ENCODE assay signal across 13 cellular contexts in the genomic region with DNA sequence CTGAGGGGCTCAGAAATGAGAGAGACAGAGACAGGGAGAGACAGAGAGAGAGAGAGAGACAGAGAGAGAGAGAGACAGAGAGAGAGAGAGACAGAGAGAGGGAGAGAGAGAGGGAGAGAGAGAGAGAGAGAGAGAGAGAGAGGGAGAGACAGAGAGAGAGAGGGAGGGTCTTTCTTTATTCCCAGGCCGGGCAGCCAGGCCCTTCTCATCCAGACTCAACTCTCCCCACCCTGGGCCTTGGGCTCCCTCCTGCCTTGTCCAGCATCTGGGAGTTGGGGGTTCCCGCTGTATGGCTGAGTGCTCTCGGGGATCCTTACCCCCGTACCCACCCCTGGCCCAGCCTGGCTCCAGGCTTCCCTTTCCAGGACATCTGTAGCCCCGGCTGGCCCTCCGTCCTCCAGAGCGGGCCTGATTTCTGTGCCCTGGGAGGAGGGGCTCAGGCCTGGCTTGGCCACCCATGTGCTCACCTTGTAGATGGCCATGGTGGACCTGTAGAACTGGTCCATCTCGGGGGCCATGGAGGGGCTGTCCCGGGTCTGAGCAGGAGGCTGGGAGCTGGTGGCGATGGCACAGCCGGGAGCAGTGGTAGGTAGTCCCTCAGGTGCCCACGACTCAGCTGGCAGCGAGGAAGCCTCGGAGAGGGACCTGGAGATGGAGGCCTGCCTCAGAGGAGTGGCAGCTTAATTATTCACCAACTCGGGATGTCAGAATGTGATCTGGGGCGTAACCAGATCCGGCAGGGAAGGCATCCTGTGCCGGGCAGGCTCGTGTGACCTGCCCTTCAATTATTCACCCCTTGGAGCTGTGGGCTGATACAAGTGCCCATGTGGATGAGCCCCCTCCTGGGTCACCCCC. TPM values are rescaled to one million over a fixed set of nuclear protein-coding genes. Genes with fewer than 3 reads are reported as not detected.
DNase-seq lines count a peak whose midpoint lies in the region; TF ChIP-seq lines count a peak whose summit lies in the region.
"Had no signal": no experiment of that assay in that cellular context is flagged by ENCODE, and none has a peak within 500 bp of the region (broad histone marks: within the 10 kb centered on the region; RNA-seq: fewer than 3 reads in every experiment).

A gene with protein sequence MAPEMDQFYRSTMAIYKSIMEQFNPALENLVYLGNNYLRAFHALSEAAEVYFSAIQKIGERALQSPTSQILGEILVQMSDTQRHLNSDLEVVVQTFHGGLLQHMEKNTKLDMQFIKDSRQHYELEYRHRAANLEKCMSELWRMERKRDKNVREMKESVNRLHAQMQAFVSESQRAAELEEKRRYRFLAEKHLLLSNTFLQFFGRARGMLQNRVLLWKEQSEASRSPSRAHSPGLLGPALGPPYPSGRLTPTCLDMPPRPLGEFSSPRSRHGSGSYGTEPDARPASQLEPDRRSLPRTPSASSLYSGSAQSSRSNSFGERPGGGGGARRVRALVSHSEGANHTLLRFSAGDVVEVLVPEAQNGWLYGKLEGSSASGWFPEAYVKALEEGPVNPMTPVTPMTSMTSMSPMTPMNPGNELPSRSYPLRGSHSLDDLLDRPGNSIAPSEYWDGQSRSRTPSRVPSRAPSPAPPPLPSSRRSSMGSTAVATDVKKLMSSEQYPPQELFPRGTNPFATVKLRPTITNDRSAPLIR (minus strand): TSS at position 677 of the 855 bp plus-strand sequence. CDS start 159 bp downstream, at position 518.

- H3K27ac ChIP-seq in VCaP (peak within 1 kb of the TSS; percentile 93), stomach (peak within 1 kb of the TSS; percentile 28 to 83 (median 37)), vagina (no peak within 1 kb of the TSS), A673 (ENCODE audit: low read depth, low read length, poor library complexity, severe bottlenecking) (no peak within 1 kb of the TSS)
- H3K27ac ChIP-seq: adrenal gland, HL-60, neutrophil had no signal

- H3K36me3 Mint-ChIP-seq in activated naive CD4-positive, alpha-beta T cell treated with anti-CD3 and anti-CD28 coated beads, Interleukin-2, amount 10 ng/mL, durations not matched to agents 7 days and 5 days = peaks cover 4% of the 10 kb centered on the region
- H3K36me3 Mint-ChIP-seq in activated naive CD4-positive, alpha-beta T cell treated with anti-CD3 and anti-CD28 coated beads for 36 hours (ENCODE audit: low read depth) = no peaks in the 10 kb centered on the region

- peak within 1 kb of the TSS in 3 of 4 donors; percentile 9 to 26 (median 19) for H3K4me3 ChIP-seq in stomach
- H3K4me3 ChIP-seq in vagina = no peak within 1 kb of the TSS
- H3K4me3 ChIP-seq in A673 (ENCODE audit: low read depth, low read length, poor library complexity, severe bottlenecking) = no peak within 1 kb of the TSS
- H3K4me3 ChIP-seq: adrenal gland had no signal

- intact Hi-C loops in activated naive CD4-positive, alpha-beta T cell treated with anti-CD3 and anti-CD28 coated beads for 36 hours (cut with micrococcal nuclease) = no loop called here
- intact Hi-C loops in stomach (cut with DNase I; ENCODE audit: low total_unique reads) (no loop called here), vagina (cut with DNase I) (loop anchor here (10.0 kb wide), 1 partner anchor 245 kb away; no protein-coding TSS in a partner anchor), A673 (cut with micrococcal nuclease; ENCODE audit: unreplicated experiment) (no loop called here)

- no peaks in the 10 kb centered on the region for H3K9me3 Mint-ChIP-seq in activated naive CD4-positive, alpha-beta T cell treated with anti-CD3 and anti-CD28 coated beads, Interleukin-2, amount 10 ng/mL, durations not matched to agents 7 days and 5 days
- no peaks in the 10 kb centered on the region for H3K9me3 Mint-ChIP-seq in activated naive CD4-positive, alpha-beta T cell treated with anti-CD3 and anti-CD28 coated beads for 36 hours

- POLR2A ChIA-PET in A673 (lab: Charles Lee; ENCODE audit: low non-redundant PET) = no interaction called here

- H3K36me3 ChIP-seq in stomach (peaks cover 0 to 34% (median 4%) of the 10 kb centered on the region in 4 donors), vagina (no peaks in the 10 kb centered on the region), A673 (ENCODE audit: insufficient read depth, low read length, poor library complexity, severe bottlenecking) (peaks cover 4% of the 10 kb centered on the region)
- H3K36me3 ChIP-seq: adrenal gland had no signal

- DNase-seq in activated naive CD4-positive, alpha-beta T cell treated with anti-CD3 and anti-CD28 coated beads, Interleukin-2, amount 10 ng/mL, durations not matched to agents 7 days and 5 days = no peak
- no peak for DNase-seq in activated naive CD4-positive, alpha-beta T cell treated with anti-CD3 and anti-CD28 coated beads for 36 hours
- DNase-seq in kidney glomerular epithelial cell (lab: John Stamatoyannopoulos, UW) = peak; percentile 71
- peak; percentile 60 for DNase-seq in stomach
- DNase-seq in vagina (ENCODE audit: extremely low spot score in 2 of 2) = no peak
- no peak for DNase-seq in A673 (ENCODE audit: low spot score)
- no peak for DNase-seq in dermis blood vessel endothelial cell
- DNase-seq: adrenal gland; effector CD4-positive, alpha-beta T cell; NCI-H1105 treated with DMSO at 0.1 percent for 48 hours had no signal

- CTCF ChIA-PET in activated naive CD4-positive, alpha-beta T cell treated with anti-CD3 and anti-CD28 coated beads, Interleukin-2, amount 10 ng/mL, durations not matched to agents 7 days and 5 days (lab: Charles Lee) = interaction anchor here (1.0 to 2.0 kb wide), 2 partner anchors 10 to 58 kb away, joined by 3 to 6 read pairs; no protein-coding TSS in a partner anchor
- CTCF ChIA-PET in activated naive CD4-positive, alpha-beta T cell treated with anti-CD3 and anti-CD28 coated beads for 36 hours (lab: Charles Lee) = no interaction called here
- CTCF ChIA-PET in A673 (lab: Charles Lee) = no interaction called here

- H3K9me3 ChIP-seq in stomach (no peaks in the 10 kb centered on the region), vagina (no peaks in the 10 kb centered on the region), A673 (ENCODE audit: low read depth, low read length, poor library complexity, severe bottlenecking) (no peaks in the 10 kb centered on the region)
- H3K9me3 ChIP-seq: adrenal gland, neutrophil had no signal

- H3K4me3 Mint-ChIP-seq in activated naive CD4-positive, alpha-beta T cell treated with anti-CD3 and anti-CD28 coated beads, Interleukin-2, amount 10 ng/mL, durations not matched to agents 7 days and 5 days = no peak within 1 kb of the TSS
- H3K4me3 Mint-ChIP-seq in activated naive CD4-positive, alpha-beta T cell treated with anti-CD3 and anti-CD28 coated beads for 36 hours = no peak within 1 kb of the TSS

- peaks cover 9 to 57% (median 37%) of the 10 kb centered on the region in 4 donors for H3K4me1 ChIP-seq in stomach
- H3K4me1 ChIP-seq in vagina = peaks cover 5% of the 10 kb centered on the region
- no peaks in the 10 kb centered on the region for H3K4me1 ChIP-seq in A673 (ENCODE audit: insufficient read depth, low read length, poor library complexity, severe bottlenecking)

- WGBS in stomach, 5 donors = 35 to 69% (median 55%) methylated on average over 14 to 19 of the region's 19 CpGs

- H3K27me3 ChIP-seq in stomach (no peaks in the 10 kb centered on the region), vagina (no peaks in the 10 kb centered on the region), A673 (replicated peaks; ENCODE audit: insufficient read depth, low read depth, low read length, poor library complexity) (no peaks in the 10 kb centered on the region)
- H3K27me3 ChIP-seq: adrenal gland, neutrophil had no signal

- H3K27ac Mint-ChIP-seq in activated naive CD4-positive, alpha-beta T cell treated with anti-CD3 and anti-CD28 coated beads, Interleukin-2, amount 10 ng/mL, durations not matched to agents 7 days and 5 days = peak within 1 kb of the TSS; percentile 64
- H3K27ac Mint-ChIP-seq in activated naive CD4-positive, alpha-beta T cell treated with anti-CD3 and anti-CD28 coated beads for 36 hours = no peak within 1 kb of the TSS

- no TSS peak for BruUV-seq in A673 (replicated peaks; lab: Mats Ljungman, UMichigan)

- H3K4me1 Mint-ChIP-seq in activated naive CD4-positive, alpha-beta T cell treated with anti-CD3 and anti-CD28 coated beads, Interleukin-2, amount 10 ng/mL, durations not matched to agents 7 days and 5 days = peaks cover 3% of the 10 kb centered on the region
- H3K4me1 Mint-ChIP-seq in activated naive CD4-positive, alpha-beta T cell treated with anti-CD3 and anti-CD28 coated beads for 36 hours (ENCODE audit: low read depth) = no peaks in the 10 kb centered on the region

- TF ChIP-seq POLR2A in stomach (IDR thresholded peaks at IDR 0.05) = no peak
- no peak for TF ChIP-seq POLR2A in vagina (IDR thresholded peaks at IDR 0.05)

- no peaks in the 10 kb centered on the region for H3K27me3 Mint-ChIP-seq in activated naive CD4-positive, alpha-beta T cell treated with anti-CD3 and anti-CD28 coated beads, Interleukin-2, amount 10 ng/mL, durations not matched to agents 7 days and 5 days
- H3K27me3 Mint-ChIP-seq in activated naive CD4-positive, alpha-beta T cell treated with anti-CD3 and anti-CD28 coated beads for 36 hours (ENCODE audit: low read depth) = no peaks in the 10 kb centered on the region

- no peak for TF ChIP-seq CTCF in VCaP (conservative IDR thresholded peaks at IDR 0.05)
- no peak for TF ChIP-seq CTCF in stomach (IDR thresholded peaks at IDR 0.05)
- TF ChIP-seq CTCF in vagina (IDR thresholded peaks at IDR 0.05) = no peak
- TF ChIP-seq CTCF in A673 (conservative IDR thresholded peaks at IDR 0.05; ENCODE audit: low read depth, low read length) = no peak

- no peak for TF ChIP-seq EP300 in stomach (IDR thresholded peaks at IDR 0.05)

RNA-seq across cellular contexts. Expression of the gene that starts here (rescaled TPM):
- 1 to 10 TPM; 1.2 to 1.6 TPM for total RNA-seq in activated naive CD4-positive, alpha-beta T cell treated with anti-CD3 and anti-CD28 coated beads for 36 hours
- total RNA-seq in stomach (100 to 1,000 TPM in 1 of 5 donors, 10 to 100 TPM in 2, 1 to 10 TPM in 2; 1.3 to 397 (median 12.2) TPM), vagina (not detected), A673 (2021) (1.6 and 2.5 TPM in 2 replicates), dermis blood vessel endothelial cell (not detected in 2 replicates)
- polyA plus RNA-seq in stomach = 1 to 10 TPM; 1.2 to 6.8 (median 4.0) TPM

Comparison
In these comparisons a context has a peak if more than half of its experiments do, and no peak if none do; other contexts are left out.
1. DNase-seq: peak in kidney glomerular epithelial cell (single experiment) and stomach (single experiment); none in activated naive CD4-positive, alpha-beta T cell treated with anti-CD3 and anti-CD28 coated beads, Interleukin-2, amount 10 ng/mL, durations not matched to agents 7 days and 5 days (single experiment), activated naive CD4-positive, alpha-beta T cell treated with anti-CD3 and anti-CD28 coated beads for 36 hours (single experiment), vagina (0 of 2), A673 (single experiment) and dermis blood vessel endothelial cell (single experiment).
2. H3K27ac ChIP-seq: peak in VCaP (single experiment) and stomach (5 of 5); none in vagina (single experiment) and A673 (single experiment).
3. H3K4me3 ChIP-seq: peak in stomach (3 of 4); none in vagina (0 of 2) and A673 (single experiment).